1 cellular context compared by ENCODE assay signal in the genomic region with DNA sequence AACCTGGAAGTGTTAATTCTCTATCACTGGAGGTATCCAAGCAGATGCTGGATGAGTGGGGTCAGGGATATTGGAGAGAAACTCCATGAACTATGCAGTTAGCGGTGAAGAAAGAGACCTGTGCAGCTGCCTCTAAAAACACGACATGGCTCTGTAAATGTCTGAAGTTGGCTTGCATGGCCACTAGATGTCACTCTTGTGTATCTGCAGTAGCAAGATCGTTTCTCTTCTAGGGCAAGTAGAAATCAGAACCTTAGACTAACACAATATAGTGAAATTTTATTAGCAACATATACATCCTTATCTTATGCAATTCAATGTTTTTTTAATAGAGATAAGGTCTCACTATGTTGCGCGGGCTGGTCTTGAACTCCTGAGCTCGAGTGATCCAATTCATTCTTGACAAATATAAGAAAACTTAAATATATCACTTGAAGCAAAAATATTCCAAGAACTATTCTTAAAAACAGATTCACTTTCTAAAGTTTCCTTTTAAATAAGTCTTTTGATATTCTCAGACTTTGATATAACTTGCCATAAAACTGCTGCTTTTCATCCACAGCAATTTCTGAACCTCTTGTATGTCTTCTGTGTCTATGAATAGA.
TF ChIP-seq lines count a peak whose summit lies in the region.

No MANE protein-coding gene starts in this region.

TF ChIP-seq in K562, 482 proteins besides CTCF, POLR2A, EP300 and RAD21:
- TF ChIP-seq, protein P1, sequence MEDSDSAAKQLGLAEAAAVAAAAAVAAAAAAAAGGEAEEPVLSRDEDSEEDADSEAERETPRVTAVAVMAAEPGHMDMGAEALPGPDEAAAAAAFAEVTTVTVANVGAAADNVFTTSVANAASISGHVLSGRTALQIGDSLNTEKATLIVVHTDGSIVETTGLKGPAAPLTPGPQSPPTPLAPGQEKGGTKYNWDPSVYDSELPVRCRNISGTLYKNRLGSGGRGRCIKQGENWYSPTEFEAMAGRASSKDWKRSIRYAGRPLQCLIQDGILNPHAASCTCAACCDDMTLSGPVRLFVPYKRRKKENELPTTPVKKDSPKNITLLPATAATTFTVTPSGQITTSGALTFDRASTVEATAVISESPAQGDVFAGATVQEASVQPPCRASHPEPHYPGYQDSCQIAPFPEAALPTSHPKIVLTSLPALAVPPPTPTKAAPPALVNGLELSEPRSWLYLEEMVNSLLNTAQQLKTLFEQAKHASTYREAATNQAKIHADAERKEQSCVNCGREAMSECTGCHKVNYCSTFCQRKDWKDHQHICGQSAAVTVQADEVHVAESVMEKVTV (CRISPR knock-in tag; IDR thresholded peaks at IDR 0.05), result peak; percentile 53
- TF ChIP-seq ZNF445 (CRISPR knock-in tag; IDR thresholded peaks at IDR 0.05; ENCODE audit: low read depth), result no peak
- no peak for TF ChIP-seq GTF2A2 (tag; IDR thresholded peaks at IDR 0.05)
- TF ChIP-seq, protein P2, sequence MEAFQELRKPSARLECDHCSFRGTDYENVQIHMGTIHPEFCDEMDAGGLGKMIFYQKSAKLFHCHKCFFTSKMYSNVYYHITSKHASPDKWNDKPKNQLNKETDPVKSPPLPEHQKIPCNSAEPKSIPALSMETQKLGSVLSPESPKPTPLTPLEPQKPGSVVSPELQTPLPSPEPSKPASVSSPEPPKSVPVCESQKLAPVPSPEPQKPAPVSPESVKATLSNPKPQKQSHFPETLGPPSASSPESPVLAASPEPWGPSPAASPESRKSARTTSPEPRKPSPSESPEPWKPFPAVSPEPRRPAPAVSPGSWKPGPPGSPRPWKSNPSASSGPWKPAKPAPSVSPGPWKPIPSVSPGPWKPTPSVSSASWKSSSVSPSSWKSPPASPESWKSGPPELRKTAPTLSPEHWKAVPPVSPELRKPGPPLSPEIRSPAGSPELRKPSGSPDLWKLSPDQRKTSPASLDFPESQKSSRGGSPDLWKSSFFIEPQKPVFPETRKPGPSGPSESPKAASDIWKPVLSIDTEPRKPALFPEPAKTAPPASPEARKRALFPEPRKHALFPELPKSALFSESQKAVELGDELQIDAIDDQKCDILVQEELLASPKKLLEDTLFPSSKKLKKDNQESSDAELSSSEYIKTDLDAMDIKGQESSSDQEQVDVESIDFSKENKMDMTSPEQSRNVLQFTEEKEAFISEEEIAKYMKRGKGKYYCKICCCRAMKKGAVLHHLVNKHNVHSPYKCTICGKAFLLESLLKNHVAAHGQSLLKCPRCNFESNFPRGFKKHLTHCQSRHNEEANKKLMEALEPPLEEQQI (IDR thresholded peaks at IDR 0.05), result no peak
- no peak for TF ChIP-seq MCM5 (IDR thresholded peaks at IDR 0.05; ENCODE audit: low read depth)
- peak; percentile 54; the same call in 1 of the 2 replicates for TF ChIP-seq SMC3 (conservative IDR thresholded peaks at IDR 0.05; ENCODE audit: insufficient read depth, low read depth, low read length)
